7 cellular contexts compared by ENCODE assay signal in the genomic region with DNA sequence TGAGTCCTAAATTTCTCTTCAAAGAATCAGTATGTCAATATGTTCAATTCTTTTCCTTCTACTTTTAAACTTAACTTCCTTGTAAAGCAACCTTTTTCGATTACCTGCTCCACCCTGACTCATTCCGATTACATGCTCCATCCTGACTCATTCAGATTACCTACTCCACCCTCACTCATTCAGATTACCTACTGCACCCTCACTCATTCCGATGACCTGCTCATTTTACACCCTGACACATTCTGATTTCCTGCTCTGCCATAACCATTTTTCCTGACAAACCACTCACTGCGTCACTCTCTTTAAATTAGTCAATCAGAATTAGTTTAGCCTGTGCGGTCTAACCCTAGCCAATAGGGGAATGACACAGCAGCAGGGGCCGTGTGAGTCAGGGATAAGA.
DNase-seq lines count a peak whose midpoint lies in the region; ATAC-seq and TF ChIP-seq lines count a peak whose summit lies in the region.
"Not testable (repeated sequence)": the region's sequence is repeated elsewhere in the genome, so short reads cannot be mapped to it uniquely, and the experiment has no call there.

No MANE protein-coding gene starts in this region.

- not testable (repeated sequence) for H3K27me3 Mint-ChIP-seq in endodermal cell (ENCODE audit: insufficient read depth); nephron progenitor cell (ENCODE audit: low read depth, poor library complexity)

- H3K9me3 Mint-ChIP-seq in endodermal cell (peaks cover 31% of the 10 kb centered on the region), nephron progenitor cell (peaks cover 14% of the 10 kb centered on the region)

- peak overlapping the region; percentile 30 for H3K4me3 ChIP-seq in endodermal cell (ENCODE audit: low read length)
- H3K4me3 ChIP-seq in hepatocyte, smooth muscle cell: not testable (repeated sequence)

- H3K9me3 ChIP-seq in endodermal cell (ENCODE audit: control insufficient read depth, low read length): peaks cover 28% of the 10 kb centered on the region
- H3K9me3 ChIP-seq in hepatocyte (ENCODE audit: low read depth); smooth muscle cell (replicated peaks; ENCODE audit: low read depth): not testable (repeated sequence)

- not testable (repeated sequence) for H4K20me1 ChIP-seq in hepatocyte (ENCODE audit: insufficient read depth, poor library complexity, severe bottlenecking); smooth muscle cell (ENCODE audit: low read depth)

- intact Hi-C loops in left colon (cut with DNase I, micrococcal nuclease): not testable (repeated sequence)

- H3K9me2 ChIP-seq in hepatocyte (replicated peaks; ENCODE audit: insufficient read depth): not testable (repeated sequence)

- not testable (repeated sequence) for H3K4me1 ChIP-seq in endodermal cell (ENCODE audit: control insufficient read depth, insufficient read depth, low read length); hepatocyte (ENCODE audit: insufficient read depth); smooth muscle cell (ENCODE audit: low read depth)

- H3K27ac ChIP-seq in endodermal cell (ENCODE audit: low read depth, low read length); hepatocyte; smooth muscle cell (ENCODE audit: low read depth): not testable (repeated sequence)

- H3K4me1 Mint-ChIP-seq in endodermal cell: peaks cover 51% of the 10 kb centered on the region
- H3K4me1 Mint-ChIP-seq in nephron progenitor cell: peaks cover 34% of the 10 kb centered on the region

- H3F3A ChIP-seq in smooth muscle cell (ENCODE audit: low read depth): not testable (repeated sequence)

- H2AFZ ChIP-seq in hepatocyte: peak overlapping the region; percentile 31
- not testable (repeated sequence) for H2AFZ ChIP-seq in smooth muscle cell (ENCODE audit: low read depth)

- H3K27me3 ChIP-seq in endodermal cell (ENCODE audit: control insufficient read depth, insufficient read depth, low read length, poor library complexity, severe bottlenecking); hepatocyte; smooth muscle cell (ENCODE audit: low read depth): not testable (repeated sequence)

- H3K4me2 ChIP-seq in hepatocyte (peak overlapping the region; percentile 65), smooth muscle cell (peak overlapping the region; percentile 71)

- H3K9ac ChIP-seq in endodermal cell (ENCODE audit: extremely low read depth, low read length, poor library complexity, severe bottlenecking); smooth muscle cell (ENCODE audit: low read depth): not testable (repeated sequence)

- not testable (repeated sequence) for H3K36me3 ChIP-seq in endodermal cell (ENCODE audit: control insufficient read depth, insufficient read depth, low read length); hepatocyte (replicated peaks; ENCODE audit: insufficient read depth, low read depth); smooth muscle cell (ENCODE audit: low read depth)

- H3K27ac Mint-ChIP-seq in endodermal cell: not testable (repeated sequence)
- H3K27ac Mint-ChIP-seq in nephron progenitor cell: peak overlapping the region; percentile 19

- TF ChIP-seq CTCF in endodermal cell (conservative IDR thresholded peaks at IDR 0.05); hepatocyte (IDR thresholded peaks at IDR 0.05; ENCODE audit: poor library complexity); nephron progenitor cell (IDR thresholded peaks at IDR 0.05); smooth muscle cell (IDR thresholded peaks at IDR 0.05; ENCODE audit: borderline replicate concordance, insufficient read depth, poor library complexity, severe bottlenecking): not testable (repeated sequence)

- H3K79me2 ChIP-seq in hepatocyte; smooth muscle cell (ENCODE audit: low read depth): not testable (repeated sequence)

- H3K36me3 Mint-ChIP-seq in endodermal cell (ENCODE audit: low read depth): peaks cover 13% of the 10 kb centered on the region
- H3K36me3 Mint-ChIP-seq in nephron progenitor cell (ENCODE audit: low read depth): not testable (repeated sequence)

- DNase-seq in HT1080 (ENCODE audit: low read depth) (peak; percentile 67), RKO (ENCODE audit: low spot score) (peak; percentile 39)
- DNase-seq in endodermal cell; hepatocyte (ENCODE audit: low spot score); left colon; nephron progenitor cell; smooth muscle cell (lab: John Stamatoyannopoulos, UW; ENCODE audit: unreplicated experiment): not testable (repeated sequence)

- peak; percentile 98 for ATAC-seq in left colon

- whole genome bisulfite sequencing in endodermal cell (ENCODE audit: insufficient coverage in 1 of 2, insufficient read length in 1 of 2), 2 experiments: 96% methylated on average over 5 to 6 of the region's 6 CpGs
- 77% methylated on average over 6 of the region's 6 CpGs for WGBS in hepatocyte (ENCODE audit: low lambda C conversion rate, missing lambda C conversion rate)
- WGBS in smooth muscle cell (ENCODE audit: low lambda C conversion rate): 73% methylated on average over 6 of the region's 6 CpGs

- H3K4me3 Mint-ChIP-seq in endodermal cell, nephron progenitor cell: not testable (repeated sequence)
